In the genomic region with DNA sequence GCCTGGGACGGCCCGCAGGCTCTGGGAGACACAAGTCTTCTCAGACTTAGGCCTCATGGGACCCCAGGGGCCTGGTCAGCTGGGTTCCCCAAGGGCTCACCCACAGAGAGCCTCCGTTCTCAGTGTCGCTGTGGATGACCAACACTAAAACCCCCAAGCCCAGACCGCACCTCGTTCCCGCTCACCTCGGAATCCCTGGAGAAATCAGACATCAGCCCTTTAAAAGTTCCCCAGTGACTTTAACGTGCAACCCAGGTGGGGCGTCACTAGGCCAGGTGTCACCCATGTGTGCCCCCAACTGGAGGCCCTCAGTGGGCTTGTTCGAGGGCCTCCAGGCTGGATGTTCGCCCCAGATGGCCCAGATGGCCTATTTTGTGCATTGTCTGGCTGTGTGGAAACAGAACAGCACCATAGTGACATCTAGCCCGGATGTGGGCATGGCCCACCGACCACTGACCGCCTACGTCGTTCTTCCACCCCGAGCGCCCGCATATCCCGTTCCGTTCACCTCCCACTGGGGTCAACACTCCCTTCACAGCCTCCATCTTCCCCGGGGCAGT, we compare ENCODE assay signal across 22 cellular contexts. TPM values are rescaled to one million over a fixed set of nuclear protein-coding genes. Genes with fewer than 3 reads are reported as not detected.
DNase-seq lines count a peak whose midpoint lies in the region; TF ChIP-seq lines count a peak whose summit lies in the region.
"Had no signal": no experiment of that assay in that cellular context is flagged by ENCODE, and none has a peak within 500 bp of the region (broad histone marks: within the 10 kb centered on the region; RNA-seq: fewer than 3 reads in every experiment).

No MANE protein-coding gene starts in this region.

- H2BK15ac ChIP-seq in neuronal stem cell (ENCODE audit: low read length), result no peak overlapping the region

- no peak overlapping the region for H3K4me3 Mint-ChIP-seq in chondrocyte (ENCODE audit: unreplicated experiment)
- H3K4me3 Mint-ChIP-seq: CD8-positive, alpha-beta T cell had no signal

- no peak overlapping the region for H2BK120ac ChIP-seq in neuronal stem cell (ENCODE audit: low read depth, low read length)

- H3K4me2 ChIP-seq in neuronal stem cell (ENCODE audit: insufficient read depth, low read length, poor library complexity, severe bottlenecking), result no peak overlapping the region
- H3K4me2 ChIP-seq: KMS-11 had no signal

- H3K4me3 ChIP-seq in SJCRH30 (no peak overlapping the region), neuronal stem cell (ENCODE audit: low read length in 2 of 2) (no peak overlapping the region)

- peak overlapping the region; percentile 66 for H3K27ac ChIP-seq in SJCRH30
- no peak overlapping the region for H3K27ac ChIP-seq in neuronal stem cell (replicated peaks; ENCODE audit: low read length)
- H3K27ac ChIP-seq: C4-2B, KMS-11 had no signal

- DNase-seq in SJCRH30, result no peak
- DNase-seq in chondrocyte (ENCODE audit: low spot score), result peak; percentile 72
- no peak for DNase-seq in neuronal stem cell (ENCODE audit: low spot score)
- DNase-seq in GOT3 (lab: John Stamatoyannopoulos, UW), result no peak
- no peak for DNase-seq in islet precursor cell
- no peak for DNase-seq in activated T-cell treated with anti-CD3 and anti-CD28 coated beads, Interleukin-2, amount 50 U/mL, for 48 hours
- DNase-seq in DMS 273 treated with DMSO at 0.1 percent for 48 hours (lab: John Stamatoyannopoulos, UW), result no peak
- DNase-seq: AML-193; Caco-2; CD8-positive, alpha-beta T cell; DMS79; GF-D8; IMR-90; MM.1S; NCI-H1048; NCI-H1417 treated with DMSO at 0.1 percent for 48 hours; NCI-H187; NCI-H2171 treated with DMSO at 0.1 percent for 48 hours; NCI-H774 had no signal

- H3K9me3 ChIP-seq in SJCRH30 (replicated peaks) (no peaks in the 10 kb centered on the region), neuronal stem cell (replicated peaks in 1 of 2; ENCODE audit: control insufficient read depth in 2 of 2, insufficient read depth in 1 of 2, low read depth in 1 of 2, low read length in 2 of 2) (no peaks in the 10 kb centered on the region)
- H3K9me3 ChIP-seq: Caco-2 had no signal

- H3K14ac ChIP-seq in neuronal stem cell (ENCODE audit: low read length), result no peak overlapping the region

- H2BK5ac ChIP-seq in neuronal stem cell (ENCODE audit: low read length), result peak overlapping the region; percentile 24

- no peak overlapping the region for H4K8ac ChIP-seq in neuronal stem cell (ENCODE audit: low read depth, low read length)

- peaks cover 37% of the 10 kb centered on the region for H3K4me1 ChIP-seq in SJCRH30
- H3K4me1 ChIP-seq in neuronal stem cell (ENCODE audit: control insufficient read depth in 2 of 2, insufficient read depth in 1 of 2, low read depth in 1 of 2, low read length in 2 of 2), result no peaks in the 10 kb centered on the region
- H3K4me1 ChIP-seq: Caco-2 had no signal

- H2AFZ ChIP-seq in neuronal stem cell (ENCODE audit: low read length), result no peak overlapping the region

- no peak overlapping the region for H3K27ac Mint-ChIP-seq in chondrocyte (ENCODE audit: unreplicated experiment)
- H3K27ac Mint-ChIP-seq: CD8-positive, alpha-beta T cell had no signal

- WGBS in neuronal stem cell (ENCODE audit: extremely low coverage in 2 of 2, insufficient read length in 2 of 2, insufficient replicate concordance in 1 of 2), 2 donors, result no CpG with 5 or more reads among the region's 23 CpGs

- H3K36me3 ChIP-seq in SJCRH30 (no peaks in the 10 kb centered on the region), neuronal stem cell (replicated peaks in 1 of 2; ENCODE audit: control insufficient read depth in 2 of 2, insufficient read depth in 2 of 2, low read length in 2 of 2) (no peaks in the 10 kb centered on the region)

- peaks cover 9% of the 10 kb centered on the region for H3K4me1 Mint-ChIP-seq in chondrocyte (ENCODE audit: low read depth)

- H2BK12ac ChIP-seq in neuronal stem cell (ENCODE audit: low read length), result no peak overlapping the region

- H4K91ac ChIP-seq in neuronal stem cell (ENCODE audit: low read depth, low read length, poor library complexity), result no peak overlapping the region

- H3K27me3 Mint-ChIP-seq in chondrocyte (ENCODE audit: low read depth), result no peaks in the 10 kb centered on the region

- no peak for TF ChIP-seq CTCF in chondrocyte (IDR thresholded peaks at IDR 0.05)

- H3K9ac ChIP-seq in neuronal stem cell (ENCODE audit: low read depth, low read length, poor library complexity), result no peak overlapping the region
- H3K9ac ChIP-seq: KMS-11 had no signal

- H3K27me3 ChIP-seq in SJCRH30 (no peaks in the 10 kb centered on the region), neuronal stem cell (ENCODE audit: control insufficient read depth in 3 of 3, insufficient read depth in 3 of 3, low read depth in 1 of 3, low read length in 3 of 3) (peaks cover 0 to 1% (median 0%) of the 10 kb centered on the region in 3 experiments)

- H3K9me3 Mint-ChIP-seq in chondrocyte (ENCODE audit: low read depth), result no peaks in the 10 kb centered on the region
- H3K9me3 Mint-ChIP-seq: CD8-positive, alpha-beta T cell had no signal

- H3K79me1 ChIP-seq in neuronal stem cell (ENCODE audit: low read depth, low read length), result no peaks in the 10 kb centered on the region

- peak overlapping the region; percentile 63 for H2AK5ac ChIP-seq in neuronal stem cell (ENCODE audit: low read depth, low read length)

- peak overlapping the region; percentile 8 for H3K23ac ChIP-seq in neuronal stem cell (ENCODE audit: low read depth, low read length, poor library complexity)

- no peak overlapping the region for H3K4ac ChIP-seq in neuronal stem cell (ENCODE audit: low read length)

- no peaks in the 10 kb centered on the region for H3K36me3 Mint-ChIP-seq in chondrocyte (ENCODE audit: low read depth)
- H3K36me3 Mint-ChIP-seq: CD8-positive, alpha-beta T cell had no signal

- peak overlapping the region; percentile 48 for H3K18ac ChIP-seq in neuronal stem cell (ENCODE audit: low read length)

RNA-seq across cellular contexts. Expression of gene DNAH17, which starts 52.3 kb away (rescaled TPM):
- 3.1 and 3.7 TPM in 2 replicates for total RNA-seq in SJCRH30 (2014; rRNA removed; shearing (Covaris generic))
- 0.26 to 0.42 TPM (median 0.34 TPM) in 3 replicates for total RNA-seq in chondrocyte
- polyA plus RNA-seq in neuronal stem cell (2013, experiment 1 of 2), result 0.03 TPM
- polyA plus RNA-seq in neuronal stem cell (2013, experiment 2 of 2), result 0.04 TPM
- total RNA-seq: IMR-90 had no signal
- polyA plus RNA-seq: AG04450, IMR-90 had no signal
